ENCODE assay signal across 18 cellular contexts in the genomic region with DNA sequence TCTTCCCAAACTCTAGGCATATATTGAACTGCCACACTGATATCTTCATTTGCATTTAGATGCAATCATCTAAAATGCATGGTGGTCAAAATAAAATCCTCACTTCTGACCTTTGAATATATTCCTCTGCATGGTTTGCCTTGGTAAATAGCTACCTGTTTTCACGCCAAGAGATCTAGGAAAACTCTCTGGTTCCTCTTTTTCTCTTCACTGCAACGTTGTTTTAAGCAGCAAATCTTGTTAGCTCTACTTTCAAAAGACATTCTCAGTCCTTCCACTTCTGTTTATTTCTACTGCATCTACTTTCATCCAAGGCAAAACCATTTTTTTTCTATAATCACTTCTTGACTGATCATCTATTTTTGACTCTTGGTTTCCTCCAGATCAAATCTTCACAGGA.
DNase-seq lines count a peak whose midpoint lies in the region; ATAC-seq, FAIRE-seq and TF ChIP-seq lines count a peak whose summit lies in the region.
"Had no signal": no experiment of that assay in that cellular context is flagged by ENCODE, and none has a peak within 500 bp of the region (broad histone marks: within the 10 kb centered on the region; RNA-seq: fewer than 3 reads in every experiment).

No MANE protein-coding gene starts in this region.

- H3K27ac ChIP-seq in GM12878 (ENCODE audit: control insufficient read depth, insufficient read depth) (no peak overlapping the region), stomach (no peak overlapping the region)

- SMC1A ChIA-PET in GM12878 (lab: Charles Lee; ENCODE audit: uncharacterized antibody, unreplicated experiment), result interaction anchor here (1.0 to 1.4 kb wide), 2 partner anchors 13 to 21 kb away, joined by 4 read pairs; no protein-coding TSS in a partner anchor

- no peak for TF ChIP-seq RAD21 in GM12878 (IDR thresholded peaks at IDR 0.05; ENCODE audit: insufficient read depth, low read depth, low read length)

- no peak overlapping the region for H3K9ac ChIP-seq in GM12878 (ENCODE audit: control insufficient read depth, insufficient read depth, low read length)

- CTCF ChIA-PET in GM12878 (lab: Yijun Ruan, JAX), result no interaction called here

- no peaks in the 10 kb centered on the region for H3K79me2 ChIP-seq in GM12878 (ENCODE audit: control insufficient read depth, insufficient read depth, low read length)

- intact Hi-C loops in GM12878 (cut with micrococcal nuclease; ENCODE audit: unreplicated experiment), result no loop called here
- intact Hi-C loops in stomach (cut with DNase I; ENCODE audit: low total_unique reads), result no loop called here
- intact Hi-C loops in Right ventricle myocardium superior (cut with DNase I), result no loop called here

- H3K9me3 ChIP-seq in GM12878 (replicated peaks; ENCODE audit: control insufficient read depth, insufficient read depth, low read length) (no peaks in the 10 kb centered on the region), stomach (no peaks in the 10 kb centered on the region)

- no peak for FAIRE-seq in GM12878 (lab: Jason Lieb, UNC)
- FAIRE-seq: G401.6 had no signal

- H2AFZ ChIP-seq in GM12878 (ENCODE audit: control insufficient read depth, low read depth, low read length), result no peak overlapping the region

- WGBS in GM12878 (ENCODE audit: insufficient coverage, insufficient replicate concordance, low lambda C conversion rate, missing lambda C conversion rate), result 0% methylated on average over 2 of the region's 2 CpGs
- 60 to 77% (median 70%) methylated on average over 2 of the region's 2 CpGs for WGBS in stomach, 5 donors

- H3K4me1 ChIP-seq in GM12878 (ENCODE audit: control insufficient read depth, insufficient read depth, low read length) (no peaks in the 10 kb centered on the region), stomach (no peaks in the 10 kb centered on the region)

- BruUV-seq in GM12878 (replicated peaks; lab: Mats Ljungman, UMichigan), result no TSS peak

- TF ChIP-seq CTCF in GM12878 (IDR thresholded peaks at IDR 0.05 in 2 of 3, conservative IDR thresholded peaks at IDR 0.05 in 1 of 3; ENCODE audit: control insufficient read depth in 2 of 3, extremely low read depth in 1 of 3, insufficient read depth in 1 of 3, low read depth in 3 of 3, low read length in 3 of 3), result no peak
- TF ChIP-seq CTCF in stomach (IDR thresholded peaks at IDR 0.05), result no peak

- in situ Hi-C loops in GM12878 (cut with MboI), result no loop called here

- ATAC-seq in GM18511 (IDR thresholded peaks at IDR 0.05; ENCODE audit: unreplicated experiment) (peak; percentile 46), GM21717 (IDR thresholded peaks at IDR 0.05; ENCODE audit: unreplicated experiment) (peak; percentile 49), GM12878 (peak; percentile 57), GM18873 (IDR thresholded peaks at IDR 0.05; ENCODE audit: low FRiP score, unreplicated experiment) (no peak), Right ventricle myocardium superior (ENCODE audit: poor library complexity) (no peak)

- H3K27me3 ChIP-seq in GM12878 (replicated peaks in 1 of 2; ENCODE audit: control insufficient read depth in 2 of 2, insufficient read depth in 2 of 2, low read length in 1 of 2), result no peaks in the 10 kb centered on the region
- H3K27me3 ChIP-seq in stomach, result no peaks in the 10 kb centered on the region

- no peak for TF ChIP-seq EP300 in GM12878 (IDR thresholded peaks at IDR 0.05; ENCODE audit: borderline replicate concordance in 1 of 2, control insufficient read depth in 1 of 2, low read depth in 2 of 2, low read length in 2 of 2)
- TF ChIP-seq EP300 in stomach (IDR thresholded peaks at IDR 0.05), result no peak

- POLR2A ChIA-PET in GM12878 (lab: Charles Lee), result interaction anchor here (0.6 kb wide), 1 partner anchor 8 kb away, joined by 3 read pairs; no protein-coding TSS in a partner anchor

- RAD21 ChIA-PET in GM12878 (lab: Charles Lee; ENCODE audit: unreplicated experiment), result no interaction called here

- TF ChIP-seq POLR2A in GM12878 (IDR thresholded peaks at IDR 0.05; ENCODE audit: low read depth, low read length) (no peak), stomach (IDR thresholded peaks at IDR 0.05) (no peak)

- no peaks in the 10 kb centered on the region for H3K36me3 ChIP-seq in GM12878 (ENCODE audit: control insufficient read depth in 2 of 2, insufficient read depth in 2 of 2, low read length in 1 of 2)
- no peaks in the 10 kb centered on the region for H3K36me3 ChIP-seq in stomach

- no peak overlapping the region for H3K4me3 ChIP-seq in GM12878
- no peak overlapping the region for H3K4me3 ChIP-seq in stomach

- no peaks in the 10 kb centered on the region for H4K20me1 ChIP-seq in GM12878 (ENCODE audit: control insufficient read depth, insufficient read depth)

- H3K4me2 ChIP-seq in GM12878 (ENCODE audit: control insufficient read depth, insufficient read depth), result no peak overlapping the region

- peak; percentile 53 for DNase-seq in OCI-M1 (lab: John Stamatoyannopoulos, UW)
- no peak for DNase-seq in GM12878 (ENCODE audit: low read depth, low spot score)
- no peak for DNase-seq in inferior parietal cortex (ENCODE audit: extremely low spot score)
- DNase-seq in stomach, result no peak
- DNase-seq in Right ventricle myocardium superior, result no peak
- DNase-seq: C1 segment of cervical spinal cord; Calu3; CD4-positive, alpha-beta memory T cell; COR-L47; DMS153; DND-41; GOT3; H7; HCEC 1CT had no signal

TF ChIP-seq in GM12878, 131 proteins besides CTCF, POLR2A, EP300 and RAD21:
- TF ChIP-seq IKZF2 (IDR thresholded peaks at IDR 0.05) (peak; percentile 48 to 61; a peak in 2 of 4 replicates), RCOR1 (conservative IDR thresholded peaks at IDR 0.05; ENCODE audit: low read depth, low read length) (no peak)

Comparison
In these comparisons a context has a peak if more than half of its experiments do, and no peak if none do; other contexts are left out.
1. ATAC-seq: peak in GM18511 (single experiment), GM21717 (single experiment) and GM12878 (single experiment); none in GM18873 (single experiment) and Right ventricle myocardium superior (single experiment).